12 cellular contexts compared by ENCODE assay signal in the genomic region with DNA sequence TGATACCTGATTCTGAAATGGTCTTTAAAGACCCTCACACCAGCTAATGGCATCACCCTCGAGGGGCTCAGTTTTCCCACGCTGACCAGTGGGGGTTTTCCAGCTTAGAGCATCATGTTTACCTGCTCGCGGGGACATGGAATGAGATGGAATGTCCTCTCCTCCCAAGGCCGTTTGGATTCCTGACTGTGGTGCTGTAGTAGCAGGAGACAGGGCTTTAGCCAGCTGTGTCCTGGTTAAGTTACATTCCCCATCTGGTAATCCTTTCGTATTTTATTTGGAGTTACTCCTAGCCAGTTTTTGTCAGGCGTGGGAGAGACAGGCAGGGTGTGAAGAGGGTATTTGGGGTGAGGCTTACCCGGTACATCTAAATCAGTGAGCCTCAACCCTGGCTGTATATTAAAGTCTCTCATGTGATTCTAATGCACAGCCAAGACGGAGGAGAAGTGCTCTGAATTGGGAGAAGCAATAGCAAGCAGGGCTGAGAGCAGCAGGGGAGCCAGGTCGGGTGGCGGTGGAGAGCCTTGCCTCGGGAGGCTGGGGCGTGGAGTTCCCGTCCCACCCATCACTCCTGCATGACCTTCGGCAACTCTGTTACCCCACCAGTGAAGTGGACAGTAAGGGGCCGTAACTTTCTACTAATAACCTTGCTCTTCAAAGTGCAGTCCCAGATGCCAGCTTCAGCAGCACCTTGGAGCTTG. TPM values are rescaled to one million over a fixed set of nuclear protein-coding genes. Genes with fewer than 3 reads are reported as not detected.
DNase-seq lines count a peak whose midpoint lies in the region; ATAC-seq and TF ChIP-seq lines count a peak whose summit lies in the region.
"Had no signal": no experiment of that assay in that cellular context is flagged by ENCODE, and none has a peak within 500 bp of the region (broad histone marks: within the 10 kb centered on the region; RNA-seq: fewer than 3 reads in every experiment).

No MANE protein-coding gene starts in this region.

- H3K4me1 ChIP-seq in Panc1 (ENCODE audit: control insufficient read depth, insufficient read depth, low read length): peaks cover 46% of the 10 kb centered on the region
- H3K4me1 ChIP-seq in heart right ventricle: peaks cover 6 to 61% (median 41%) of the 10 kb centered on the region in 9 donors
- H3K4me1 ChIP-seq in rectal smooth muscle tissue (ENCODE audit: control insufficient read depth, insufficient read depth, low read length): peaks cover 21% of the 10 kb centered on the region
- no peaks in the 10 kb centered on the region for H3K4me1 ChIP-seq in A673 (ENCODE audit: insufficient read depth, low read length, poor library complexity, severe bottlenecking)
- peaks cover 31% of the 10 kb centered on the region for H3K4me1 ChIP-seq in endodermal cell (ENCODE audit: control insufficient read depth, insufficient read depth, low read length)

- no peaks in the 10 kb centered on the region for H3K9me3 ChIP-seq in AG04450 (ENCODE audit: control insufficient read depth, insufficient read depth, low read length)
- H3K9me3 ChIP-seq in Panc1 (ENCODE audit: control insufficient read depth, insufficient read depth, low read depth, low read length): no peaks in the 10 kb centered on the region
- no peaks in the 10 kb centered on the region for H3K9me3 ChIP-seq in heart right ventricle
- H3K9me3 ChIP-seq in A673 (ENCODE audit: low read depth, low read length, poor library complexity, severe bottlenecking): no peaks in the 10 kb centered on the region
- no peaks in the 10 kb centered on the region for H3K9me3 ChIP-seq in endodermal cell (ENCODE audit: control insufficient read depth, low read length)

- H3K4me3 Mint-ChIP-seq in endodermal cell: no peak overlapping the region
- H3K4me3 Mint-ChIP-seq: activated CD4-positive, alpha-beta T cell treated with anti-CD3 and anti-CD28 coated beads, Interleukin-2, amount 10 ng/mL, durations not matched to agents 24 days and 14 days had no signal

- no peaks in the 10 kb centered on the region for H3K9me3 Mint-ChIP-seq in endodermal cell
- H3K9me3 Mint-ChIP-seq: activated CD4-positive, alpha-beta T cell treated with anti-CD3 and anti-CD28 coated beads, Interleukin-2, amount 10 ng/mL, durations not matched to agents 24 days and 14 days had no signal

- H3K4me3 ChIP-seq in AG04450 (ENCODE audit: low read depth, low read length) (no peak overlapping the region), Panc1 (ENCODE audit: low read depth in 2 of 2, low read length in 2 of 2) (no peak overlapping the region), heart right ventricle (no peak overlapping the region), rectal smooth muscle tissue (ENCODE audit: low read length) (no peak overlapping the region), A673 (ENCODE audit: low read depth, low read length, poor library complexity, severe bottlenecking) (no peak overlapping the region), endodermal cell (ENCODE audit: low read length) (no peak overlapping the region)

- H3K27me3 Mint-ChIP-seq in endodermal cell (ENCODE audit: insufficient read depth): no peaks in the 10 kb centered on the region
- H3K27me3 Mint-ChIP-seq: activated CD4-positive, alpha-beta T cell treated with anti-CD3 and anti-CD28 coated beads, Interleukin-2, amount 10 ng/mL, durations not matched to agents 24 days and 14 days had no signal

- no peak for TF ChIP-seq CTCF in AG04450 (IDR thresholded peaks at IDR 0.05; ENCODE audit: low read depth, low read length)
- TF ChIP-seq CTCF in Panc1 (IDR thresholded peaks at IDR 0.05): no peak
- no peak for TF ChIP-seq CTCF in heart right ventricle (IDR thresholded peaks at IDR 0.05)
- TF ChIP-seq CTCF in A673 (conservative IDR thresholded peaks at IDR 0.05; ENCODE audit: low read depth, low read length): no peak
- no peak for TF ChIP-seq CTCF in endodermal cell (conservative IDR thresholded peaks at IDR 0.05)

- POLR2A ChIA-PET in AG04450 (lab: Yijun Ruan, JAX) (interaction anchor here (0.9 to 1.2 kb wide), 2 partner anchors 68 to 71 kb away, joined by 3 to 5 read pairs; no protein-coding TSS in a partner anchor), Panc1 (lab: Charles Lee) (interaction anchor here (0.6 to 1.2 kb wide), 2 partner anchors 68 to 95 kb away, joined by 3 to 6 read pairs; no protein-coding TSS in a partner anchor), A673 (lab: Charles Lee; ENCODE audit: low non-redundant PET) (interaction anchor here (0.7 kb wide), 1 partner anchor 133 kb away, joined by 5 read pairs; no protein-coding TSS in a partner anchor)

- H3K27ac ChIP-seq in AG04450 (ENCODE audit: low read depth, low read length) (peak overlapping the region; percentile 31), Panc1 (ENCODE audit: low read length) (peak overlapping the region; percentile 74), heart right ventricle (peak overlapping the region in 9 of 10 donors; percentile 1 to 71 (median 55)), rectal smooth muscle tissue (ENCODE audit: low read depth, low read length) (peak overlapping the region; percentile 75), A673 (ENCODE audit: low read depth, low read length, poor library complexity, severe bottlenecking) (no peak overlapping the region), endodermal cell (ENCODE audit: low read depth, low read length) (no peak overlapping the region)

- H3K36me3 Mint-ChIP-seq in endodermal cell (ENCODE audit: low read depth): peaks cover 18% of the 10 kb centered on the region

- no peak overlapping the region for H3K27ac Mint-ChIP-seq in endodermal cell
- H3K27ac Mint-ChIP-seq: activated CD4-positive, alpha-beta T cell treated with anti-CD3 and anti-CD28 coated beads, Interleukin-2, amount 10 ng/mL, durations not matched to agents 24 days and 14 days had no signal

- no peaks in the 10 kb centered on the region for H3K27me3 ChIP-seq in AG04450 (ENCODE audit: control insufficient read depth, insufficient read depth, low read length)
- H3K27me3 ChIP-seq in Panc1 (ENCODE audit: control insufficient read depth, insufficient read depth, low read length): no peaks in the 10 kb centered on the region
- no peaks in the 10 kb centered on the region for H3K27me3 ChIP-seq in heart right ventricle
- no peaks in the 10 kb centered on the region for H3K27me3 ChIP-seq in rectal smooth muscle tissue (ENCODE audit: control insufficient read depth, insufficient read depth, low read length)
- H3K27me3 ChIP-seq in A673 (replicated peaks; ENCODE audit: insufficient read depth, low read depth, low read length, poor library complexity): no peaks in the 10 kb centered on the region
- H3K27me3 ChIP-seq in endodermal cell (ENCODE audit: control insufficient read depth, insufficient read depth, low read length, poor library complexity, severe bottlenecking): no peaks in the 10 kb centered on the region

- BruUV-seq in Panc1 (replicated peaks; lab: Mats Ljungman, UMichigan) (no TSS peak), A673 (replicated peaks; lab: Mats Ljungman, UMichigan) (no TSS peak)

- H3K9ac ChIP-seq in rectal smooth muscle tissue (ENCODE audit: low read length) (no peak overlapping the region), endodermal cell (ENCODE audit: extremely low read depth, low read length, poor library complexity, severe bottlenecking) (no peak overlapping the region)

- intact Hi-C loops in Panc1 (cut with micrococcal nuclease; ENCODE audit: unreplicated experiment) (no loop called here), heart right ventricle (cut with DNase I) (no loop called here), A673 (cut with micrococcal nuclease; ENCODE audit: unreplicated experiment) (no loop called here)

- ATAC-seq in Panc1 (no peak), heart right ventricle (peak; percentile 8 to 68 (median 59)), HG02981 (IDR thresholded peaks at IDR 0.05; ENCODE audit: unreplicated experiment) (no peak)

- in situ Hi-C loops in Panc1 (cut with HindIII; ENCODE audit: low pct_unique_long_range_greater_than_20kb, low sequenced_read_pairs): no loop called here

- DNase-seq in AG04450 (ENCODE audit: low read depth, low spot score) (no peak), Panc1 (ENCODE audit: low read depth, low spot score) (no peak), heart right ventricle (no peak), A673 (ENCODE audit: low spot score) (no peak), endodermal cell (no peak), HT-29 (ENCODE audit: low spot score) (no peak)
- DNase-seq: activated CD4-positive, alpha-beta T cell treated with anti-CD3 and anti-CD28 coated beads, Interleukin-2, amount 10 ng/mL, durations not matched to agents 24 days and 14 days; activated naive CD4-positive, alpha-beta T cell treated with Interleukin-2 at 50 U/mL for 16 hours; AML-193; NCI-H446 treated with DMSO at 0.1 percent for 48 hours had no signal

- H3K36me3 ChIP-seq in Panc1 (ENCODE audit: control insufficient read depth, insufficient read depth, low read length) (peaks cover 6% of the 10 kb centered on the region; the same call in 1 of the 2 replicates), heart right ventricle (peaks cover 0 to 27% (median 0%) of the 10 kb centered on the region in 9 donors), rectal smooth muscle tissue (ENCODE audit: control insufficient read depth, insufficient read depth, low read length) (peaks cover 2% of the 10 kb centered on the region), A673 (ENCODE audit: insufficient read depth, low read length, poor library complexity, severe bottlenecking) (no peaks in the 10 kb centered on the region), endodermal cell (ENCODE audit: control insufficient read depth, insufficient read depth, low read length) (peaks cover 29% of the 10 kb centered on the region)

- WGBS in heart right ventricle, 2 donors: 46 to 49% methylated on average over 16 of the region's 16 CpGs
- WGBS in endodermal cell (ENCODE audit: insufficient coverage in 1 of 2, insufficient read length in 1 of 2), 2 experiments: 86 to 87% methylated on average over 9 to 16 of the region's 16 CpGs

- peaks cover 36% of the 10 kb centered on the region for H3K4me1 Mint-ChIP-seq in endodermal cell

- CTCF ChIA-PET in AG04450 (lab: Charles Lee) (interaction anchor here (1.1 kb wide), 1 partner anchor 133 kb away, joined by 3 read pairs; no protein-coding TSS in a partner anchor), Panc1 (lab: Charles Lee) (no interaction called here), A673 (lab: Charles Lee) (no interaction called here)

RNA-seq across cellular contexts. Expression of gene ERGIC1, which starts 6.2 kb away (rescaled TPM):
- 137 and 177 TPM in 2 replicates for polyA plus RNA-seq in AG04450 (2011; rRNA removed)
- polyA minus RNA-seq in AG04450 (2011; rRNA and poly(A)+ RNA removed): 230 and 322 TPM in 2 replicates
- 206 TPM for total RNA-seq in Panc1 (2021; ENCODE audit: unreplicated experiment)
- 419 TPM for polyA plus RNA-seq in Panc1 (2012; ENCODE audit: insufficient read length)
- 10 to 100 TPM; 60.3 to 91.9 (median 74.2) TPM for total RNA-seq in heart right ventricle
- polyA plus RNA-seq in heart right ventricle: 10 to 100 TPM; 48.0 to 64.9 TPM
- 44.2 and 48.7 TPM in 2 replicates for total RNA-seq in A673 (2021)
- total RNA-seq in endodermal cell: 10 to 100 TPM; 81.9 to 94.8 TPM
- 79.3 TPM for polyA plus RNA-seq in endodermal cell (2013, experiment 1 of 2)
- 73.2 TPM for polyA plus RNA-seq in endodermal cell (2013, experiment 2 of 2)
- 132 and 159 TPM in 2 replicates for total RNA-seq in HT-29 (2014; rRNA removed; shearing (Covaris generic))

Comparison
In these comparisons a context has a peak if more than half of its experiments do, and no peak if none do; other contexts are left out.
1. H3K27ac ChIP-seq: peak in AG04450 (single experiment), Panc1 (single experiment), heart right ventricle (9 of 10) and rectal smooth muscle tissue (single experiment); none in A673 (single experiment) and endodermal cell (single experiment).
2. ATAC-seq: peak in heart right ventricle (8 of 8); none in Panc1 (single experiment) and HG02981 (single experiment).